8 cellular contexts compared by ENCODE assay signal in the genomic region with DNA sequence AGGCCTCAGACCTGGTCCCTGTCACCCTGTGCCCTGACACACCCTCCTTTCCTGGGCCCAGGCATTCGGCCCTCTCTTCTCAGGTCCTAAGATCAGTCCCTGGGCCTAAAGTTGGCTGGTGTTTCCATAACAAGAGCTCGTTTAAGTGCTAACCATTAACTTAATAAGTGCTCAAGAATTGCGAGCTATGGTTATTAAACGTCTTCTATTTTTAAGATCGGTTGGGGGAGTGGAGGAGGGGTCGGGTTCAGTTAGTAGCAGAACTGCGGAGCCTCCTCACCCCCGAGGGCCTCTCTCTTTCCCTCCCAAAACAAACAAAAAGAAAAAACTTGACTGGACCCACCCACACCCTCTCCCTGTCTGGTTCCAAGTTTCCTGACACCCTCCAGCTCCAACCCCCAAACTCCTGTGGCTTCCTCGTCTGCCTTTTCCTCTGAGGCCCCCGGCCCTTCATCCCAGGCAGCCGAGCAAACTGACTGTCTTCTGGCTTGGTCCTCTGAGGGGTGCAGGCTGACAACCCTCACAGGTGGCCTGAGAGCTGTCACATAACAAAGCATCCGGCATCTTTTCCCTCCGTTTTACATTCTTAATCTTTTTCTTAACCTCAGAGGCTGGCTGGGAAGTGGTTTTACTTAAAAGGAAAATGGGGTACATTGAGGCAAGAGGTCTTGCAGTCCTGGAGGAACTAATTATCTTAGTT. TPM values are rescaled to one million over a fixed set of nuclear protein-coding genes. Genes with fewer than 3 reads are reported as not detected.
DNase-seq lines count a peak whose midpoint lies in the region; ATAC-seq and TF ChIP-seq lines count a peak whose summit lies in the region.

No MANE protein-coding gene starts in this region.

- H3K9me3 ChIP-seq in CD4-positive, CD25-positive, alpha-beta regulatory T cell (ENCODE audit: control insufficient read depth in 2 of 2, low read length in 2 of 2), result no peaks in the 10 kb centered on the region

- DNase-seq in CD4-positive, CD25-positive, alpha-beta regulatory T cell, result peak in 1 of 3 donors; percentile 23
- DNase-seq in KBM-7 (peak; percentile 25), natural killer cell (no peak), NCI-H345 (lab: John Stamatoyannopoulos, UW) (no peak), iPS-NIHi11 (ENCODE audit: low spot score) (no peak), RKO (ENCODE audit: low spot score) (no peak)
- no peak for DNase-seq in activated CD4-positive, alpha-beta T cell treated with anti-CD3 and anti-CD28 coated beads, Interleukin-2, amount 50 U/mL, for 4 hours

- intact Hi-C loops in natural killer cell (cut with micrococcal nuclease), result no loop called here

- H3K4me3 ChIP-seq in CD4-positive, CD25-positive, alpha-beta regulatory T cell (ENCODE audit: low read depth, low read length), result peak overlapping the region; percentile 87

- H3K9me3 Mint-ChIP-seq in CD4-positive, CD25-positive, alpha-beta regulatory T cell, result no peaks in the 10 kb centered on the region
- H3K9me3 Mint-ChIP-seq in natural killer cell, result no peaks in the 10 kb centered on the region

- peak overlapping the region; percentile 92 to 100 (median 96) for H3K27ac Mint-ChIP-seq in CD4-positive, CD25-positive, alpha-beta regulatory T cell
- peak overlapping the region; percentile 96 to 97 for H3K27ac Mint-ChIP-seq in natural killer cell

- peaks cover 14% of the 10 kb centered on the region for H3K36me3 Mint-ChIP-seq in CD4-positive, CD25-positive, alpha-beta regulatory T cell
- H3K36me3 Mint-ChIP-seq in natural killer cell, result no peaks in the 10 kb centered on the region

- peak overlapping the region; percentile 94 to 97 (median 95) for H3K4me3 Mint-ChIP-seq in CD4-positive, CD25-positive, alpha-beta regulatory T cell
- peak overlapping the region; percentile 92 for H3K4me3 Mint-ChIP-seq in natural killer cell

- H3K36me3 ChIP-seq in CD4-positive, CD25-positive, alpha-beta regulatory T cell (ENCODE audit: control insufficient read depth, insufficient read depth, low read length), result peaks cover 16% of the 10 kb centered on the region

- no peak for ATAC-seq in CD4-positive, CD25-positive, alpha-beta regulatory T cell (ENCODE audit: low read depth in 2 of 2)
- ATAC-seq in natural killer cell, result no peak

- peaks cover 56% of the 10 kb centered on the region for H3K4me1 ChIP-seq in CD4-positive, CD25-positive, alpha-beta regulatory T cell (ENCODE audit: control insufficient read depth, insufficient read depth, low read length, poor library complexity, severe bottlenecking)

- peaks cover 27 to 60% (median 52%) of the 10 kb centered on the region in 4 donors for H3K4me1 Mint-ChIP-seq in CD4-positive, CD25-positive, alpha-beta regulatory T cell
- H3K4me1 Mint-ChIP-seq in natural killer cell, result peaks cover 56 to 58% of the 10 kb centered on the region in 2 donors

- H3K27ac ChIP-seq in CD4-positive, CD25-positive, alpha-beta regulatory T cell (ENCODE audit: insufficient read depth, low read length, poor library complexity, severe bottlenecking), result peak overlapping the region; percentile 98
- H3K27ac ChIP-seq in cingulate gyrus (ENCODE audit: low read depth, low read length), result peak overlapping the region; percentile 99

- H3K27me3 Mint-ChIP-seq in CD4-positive, CD25-positive, alpha-beta regulatory T cell, result peaks cover 6% of the 10 kb centered on the region
- no peaks in the 10 kb centered on the region for H3K27me3 Mint-ChIP-seq in natural killer cell (ENCODE audit: low read depth in 2 of 2)

- in situ Hi-C loops in KBM-7 (cut with MboI; ENCODE audit: low pct_unique_long_range_greater_than_20kb, low sequenced_read_pairs), result no loop called here

- TF ChIP-seq CTCF in natural killer cell (IDR thresholded peaks at IDR 0.05), result no peak

- H3K27me3 ChIP-seq in CD4-positive, CD25-positive, alpha-beta regulatory T cell (ENCODE audit: control insufficient read depth, insufficient read depth, low read length), result no peaks in the 10 kb centered on the region

RNA-seq across cellular contexts. Expression of a gene that starts 2.0 kb away (rescaled TPM):
- total RNA-seq in CD4-positive, CD25-positive, alpha-beta regulatory T cell, result 15.7 TPM
- polyA plus RNA-seq in CD4-positive, CD25-positive, alpha-beta regulatory T cell, result 1 to 10 TPM; 5.1 to 8.5 (median 7.4) TPM
- 10 to 100 TPM; 18.7 to 24.5 (median 21.9) TPM for total RNA-seq in natural killer cell
